Comparison of ENCODE assay signal across 9 cellular contexts in the genomic region with DNA sequence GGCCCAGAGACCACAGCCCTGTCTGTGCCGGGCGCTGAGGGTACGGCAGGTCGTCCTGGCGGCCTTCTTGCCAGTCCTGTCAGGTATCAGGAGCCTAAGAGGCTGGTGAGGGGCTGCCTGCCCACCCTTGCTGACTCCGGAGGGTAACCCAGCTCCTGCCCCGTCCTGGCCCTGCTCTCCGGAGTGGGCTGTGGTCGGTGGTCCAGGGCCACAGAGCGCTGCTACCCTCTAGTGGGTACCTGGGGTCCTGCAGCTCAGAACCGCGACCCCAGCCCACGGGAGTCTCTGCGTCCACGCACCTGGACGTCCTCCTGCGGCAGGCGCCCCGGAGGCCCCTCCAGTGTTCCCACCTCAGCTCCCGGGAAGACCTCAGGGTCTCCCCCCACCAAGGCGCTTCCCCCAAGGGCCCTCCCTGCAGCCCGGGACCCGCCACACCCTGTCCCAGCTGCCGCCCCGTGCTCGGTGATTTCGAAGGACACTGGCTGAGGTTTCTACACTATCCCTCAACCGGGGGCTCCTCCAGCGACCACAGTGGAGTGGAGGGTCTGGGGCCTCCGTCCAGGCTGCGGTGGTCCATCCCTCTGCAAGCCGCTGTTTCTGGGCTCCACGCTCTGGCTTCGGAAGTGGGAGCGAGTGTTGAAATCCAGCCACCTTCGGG.
A peak's percentile ranks its signal among the peaks of the same experiment; 100 is the strongest.
DNase-seq lines count a peak whose midpoint lies in the region; ATAC-seq and TF ChIP-seq lines count a peak whose summit lies in the region.
"Had no signal": no experiment of that assay in that cellular context is flagged by ENCODE, and none has a peak within 500 bp of the region (broad histone marks: within the 10 kb centered on the region; RNA-seq: fewer than 3 reads in every experiment).

No MANE protein-coding gene starts in this region.

- H3K9me3 Mint-ChIP-seq in activated T-cell treated with anti-CD3 and anti-CD28 coated beads, Interleukin-2, amount 50 U/mL, for 24 hours, result no peaks in the 10 kb centered on the region
- H3K9me3 Mint-ChIP-seq in activated T-cell treated with anti-CD3 and anti-CD28 coated beads, Interleukin-2, amount 50 U/mL, for 4 hours, result no peaks in the 10 kb centered on the region
- H3K9me3 Mint-ChIP-seq in activated T-helper 1 cell treated with anti-CD3 and anti-CD28 coated beads, Interleukin-12 subunit alpha, Interleukin-12 subunit beta, Interleukin-2, Interleukin-4 antibody, amounts not matched to agents 30 ng/mL and 10 ng/mL and 1 ng/mL, durations not matched to agents 14 hours and 24 hours and 36 hours, result no peaks in the 10 kb centered on the region
- H3K9me3 Mint-ChIP-seq: memory B cell had no signal

- H3K4me3 ChIP-seq in OCI-LY3 (ENCODE audit: low read length), result no peak overlapping the region
- no peak overlapping the region for H3K4me3 ChIP-seq in esophagus muscularis mucosa

- H2AFZ ChIP-seq in OCI-LY3 (ENCODE audit: low read depth, low read length), result no peak overlapping the region

- no peak for ATAC-seq in activated T-cell treated with anti-CD3 and anti-CD28 coated beads, Interleukin-2, amount 50 U/mL, for 4 hours
- ATAC-seq in HG03097 (IDR thresholded peaks at IDR 0.05; ENCODE audit: low FRiP score, unreplicated experiment), result no peak
- ATAC-seq in HG02981 (IDR thresholded peaks at IDR 0.05; ENCODE audit: unreplicated experiment), result no peak

- DNase-seq in activated T-cell treated with anti-CD3 and anti-CD28 coated beads, Interleukin-2, amount 50 U/mL, for 24 hours, result peak; percentile 56
- DNase-seq in activated T-cell treated with anti-CD3 and anti-CD28 coated beads, Interleukin-2, amount 50 U/mL, for 4 hours, result no peak
- DNase-seq in esophagus muscularis mucosa (ENCODE audit: extremely low spot score), result no peak
- DNase-seq in stimulated activated CD8-positive, alpha-beta memory T cell treated with anti-CD3 and anti-CD28 coated beads, Interleukin-4, amount 100 ng/mL, for 48 hours, result peak; percentile 52
- DNase-seq in activated T-helper 1 cell treated with anti-CD3 and anti-CD28 coated beads, Interleukin-12 subunit alpha, Interleukin-12 subunit beta, Interleukin-2, Interleukin-4 antibody, amounts not matched to agents 30 ng/mL and 10 ng/mL and 1 ng/mL, durations not matched to agents 14 hours and 24 hours and 36 hours (ENCODE audit: low spot score), result no peak

- H3K9ac ChIP-seq in OCI-LY3 (ENCODE audit: low read length), result no peak overlapping the region

- no peak overlapping the region for H3K4me3 Mint-ChIP-seq in activated T-cell treated with anti-CD3 and anti-CD28 coated beads, Interleukin-2, amount 50 U/mL, for 24 hours
- no peak overlapping the region for H3K4me3 Mint-ChIP-seq in activated T-cell treated with anti-CD3 and anti-CD28 coated beads, Interleukin-2, amount 50 U/mL, for 4 hours
- no peak overlapping the region for H3K4me3 Mint-ChIP-seq in activated T-helper 1 cell treated with anti-CD3 and anti-CD28 coated beads, Interleukin-12 subunit alpha, Interleukin-12 subunit beta, Interleukin-2, Interleukin-4 antibody, amounts not matched to agents 30 ng/mL and 10 ng/mL and 1 ng/mL, durations not matched to agents 14 hours and 24 hours and 36 hours

- WGBS in esophagus muscularis mucosa, result 40% methylated on average over 22 of the region's 36 CpGs

- H4K20me1 ChIP-seq in OCI-LY3 (ENCODE audit: insufficient read depth, low read length), result no peaks in the 10 kb centered on the region

- TF ChIP-seq POLR2A in esophagus muscularis mucosa (IDR thresholded peaks at IDR 0.05; ENCODE audit: low read depth), result no peak

- peak; percentile 71 for TF ChIP-seq CTCF in OCI-LY3 (IDR thresholded peaks at IDR 0.05; ENCODE audit: low read depth, low read length)
- peak; percentile 23 to 47 (median 30) for TF ChIP-seq CTCF in esophagus muscularis mucosa (IDR thresholded peaks at IDR 0.05)

- 0 out of 2 replicates have a peak, but pooled peaks cover 3% of the 10 kb centered on the region for H3K27me3 ChIP-seq in OCI-LY3 (ENCODE audit: low read depth, low read length)
- peaks cover 0 to 74% (median 18%) of the 10 kb centered on the region in 4 donors for H3K27me3 ChIP-seq in esophagus muscularis mucosa

- H3K4me1 Mint-ChIP-seq in activated T-cell treated with anti-CD3 and anti-CD28 coated beads, Interleukin-2, amount 50 U/mL, for 24 hours (ENCODE audit: low read depth), result peaks cover 2% of the 10 kb centered on the region
- H3K4me1 Mint-ChIP-seq in activated T-cell treated with anti-CD3 and anti-CD28 coated beads, Interleukin-2, amount 50 U/mL, for 4 hours (ENCODE audit: low read depth), result peaks cover 2% of the 10 kb centered on the region
- H3K4me1 Mint-ChIP-seq in activated T-helper 1 cell treated with anti-CD3 and anti-CD28 coated beads, Interleukin-12 subunit alpha, Interleukin-12 subunit beta, Interleukin-2, Interleukin-4 antibody, amounts not matched to agents 30 ng/mL and 10 ng/mL and 1 ng/mL, durations not matched to agents 14 hours and 24 hours and 36 hours (ENCODE audit: low read depth), result no peaks in the 10 kb centered on the region

- H3K36me3 ChIP-seq in OCI-LY3 (replicated peaks; ENCODE audit: low read depth, low read length) (no peaks in the 10 kb centered on the region), esophagus muscularis mucosa (no peaks in the 10 kb centered on the region)

- H3K36me3 Mint-ChIP-seq in activated T-cell treated with anti-CD3 and anti-CD28 coated beads, Interleukin-2, amount 50 U/mL, for 24 hours (ENCODE audit: low read depth), result no peaks in the 10 kb centered on the region
- no peaks in the 10 kb centered on the region for H3K36me3 Mint-ChIP-seq in activated T-cell treated with anti-CD3 and anti-CD28 coated beads, Interleukin-2, amount 50 U/mL, for 4 hours (ENCODE audit: insufficient read depth)
- no peaks in the 10 kb centered on the region for H3K36me3 Mint-ChIP-seq in activated T-helper 1 cell treated with anti-CD3 and anti-CD28 coated beads, Interleukin-12 subunit alpha, Interleukin-12 subunit beta, Interleukin-2, Interleukin-4 antibody, amounts not matched to agents 30 ng/mL and 10 ng/mL and 1 ng/mL, durations not matched to agents 14 hours and 24 hours and 36 hours (ENCODE audit: low read depth)
- H3K36me3 Mint-ChIP-seq: memory B cell had no signal

- intact Hi-C loops in esophagus muscularis mucosa (cut with DNase I), result loop anchor here (2.0 kb wide), 1 partner anchor 201 kb away; no protein-coding TSS in a partner anchor
- intact Hi-C loops in activated T-helper 1 cell treated with anti-CD3 and anti-CD28 coated beads, Interleukin-12 subunit alpha, Interleukin-12 subunit beta, Interleukin-2, Interleukin-4 antibody, amounts not matched to agents 30 ng/mL and 10 ng/mL and 1 ng/mL, durations not matched to agents 14 hours and 24 hours and 36 hours (cut with micrococcal nuclease), result no loop called here

- H3K4me1 ChIP-seq in OCI-LY3 (ENCODE audit: low read length), result peaks cover 4% of the 10 kb centered on the region; the same call in 1 of the 2 replicates
- peaks cover 4 to 15% (median 11%) of the 10 kb centered on the region in 4 donors for H3K4me1 ChIP-seq in esophagus muscularis mucosa

- TF ChIP-seq EP300 in esophagus muscularis mucosa (IDR thresholded peaks at IDR 0.05), result no peak

- H3K27ac ChIP-seq in OCI-LY3 (ENCODE audit: low read length) (no peak overlapping the region), esophagus muscularis mucosa (replicated peaks in 1 of 4) (no peak overlapping the region)

- no peaks in the 10 kb centered on the region for H3K9me3 ChIP-seq in OCI-LY3 (ENCODE audit: insufficient read depth, low read length)
- H3K9me3 ChIP-seq in esophagus muscularis mucosa, result no peaks in the 10 kb centered on the region

- no peak overlapping the region for H3K27ac Mint-ChIP-seq in activated T-cell treated with anti-CD3 and anti-CD28 coated beads, Interleukin-2, amount 50 U/mL, for 24 hours
- H3K27ac Mint-ChIP-seq in activated T-helper 1 cell treated with anti-CD3 and anti-CD28 coated beads, Interleukin-12 subunit alpha, Interleukin-12 subunit beta, Interleukin-2, Interleukin-4 antibody, amounts not matched to agents 30 ng/mL and 10 ng/mL and 1 ng/mL, durations not matched to agents 14 hours and 24 hours and 36 hours, result no peak overlapping the region
- H3K27ac Mint-ChIP-seq: memory B cell had no signal

- no peaks in the 10 kb centered on the region for H3K27me3 Mint-ChIP-seq in activated T-cell treated with anti-CD3 and anti-CD28 coated beads, Interleukin-2, amount 50 U/mL, for 24 hours
- no peaks in the 10 kb centered on the region for H3K27me3 Mint-ChIP-seq in activated T-cell treated with anti-CD3 and anti-CD28 coated beads, Interleukin-2, amount 50 U/mL, for 4 hours (ENCODE audit: low read depth)
- no peaks in the 10 kb centered on the region for H3K27me3 Mint-ChIP-seq in activated T-helper 1 cell treated with anti-CD3 and anti-CD28 coated beads, Interleukin-12 subunit alpha, Interleukin-12 subunit beta, Interleukin-2, Interleukin-4 antibody, amounts not matched to agents 30 ng/mL and 10 ng/mL and 1 ng/mL, durations not matched to agents 14 hours and 24 hours and 36 hours (ENCODE audit: insufficient read depth)
- H3K27me3 Mint-ChIP-seq: memory B cell had no signal

- no peaks in the 10 kb centered on the region for H3K79me2 ChIP-seq in OCI-LY3 (ENCODE audit: low read length)

- H3K4me2 ChIP-seq in OCI-LY3 (ENCODE audit: low read length), result no peak overlapping the region

Comparison
In these comparisons a context has a peak if more than half of its experiments do, and no peak if none do; other contexts are left out.
1. DNase-seq: peak in activated T-cell treated with anti-CD3 and anti-CD28 coated beads, Interleukin-2, amount 50 U/mL, for 24 hours (single experiment) and stimulated activated CD8-positive, alpha-beta memory T cell treated with anti-CD3 and anti-CD28 coated beads, Interleukin-4, amount 100 ng/mL, for 48 hours (single experiment); none in activated T-cell treated with anti-CD3 and anti-CD28 coated beads, Interleukin-2, amount 50 U/mL, for 4 hours (single experiment), esophagus muscularis mucosa (single experiment) and activated T-helper 1 cell treated with anti-CD3 and anti-CD28 coated beads, Interleukin-12 subunit alpha, Interleukin-12 subunit beta, Interleukin-2, Interleukin-4 antibody, amounts not matched to agents 30 ng/mL and 10 ng/mL and 1 ng/mL, durations not matched to agents 14 hours and 24 hours and 36 hours (single experiment).